Comparison of ENCODE assay signal across 11 cellular contexts in the genomic region with DNA sequence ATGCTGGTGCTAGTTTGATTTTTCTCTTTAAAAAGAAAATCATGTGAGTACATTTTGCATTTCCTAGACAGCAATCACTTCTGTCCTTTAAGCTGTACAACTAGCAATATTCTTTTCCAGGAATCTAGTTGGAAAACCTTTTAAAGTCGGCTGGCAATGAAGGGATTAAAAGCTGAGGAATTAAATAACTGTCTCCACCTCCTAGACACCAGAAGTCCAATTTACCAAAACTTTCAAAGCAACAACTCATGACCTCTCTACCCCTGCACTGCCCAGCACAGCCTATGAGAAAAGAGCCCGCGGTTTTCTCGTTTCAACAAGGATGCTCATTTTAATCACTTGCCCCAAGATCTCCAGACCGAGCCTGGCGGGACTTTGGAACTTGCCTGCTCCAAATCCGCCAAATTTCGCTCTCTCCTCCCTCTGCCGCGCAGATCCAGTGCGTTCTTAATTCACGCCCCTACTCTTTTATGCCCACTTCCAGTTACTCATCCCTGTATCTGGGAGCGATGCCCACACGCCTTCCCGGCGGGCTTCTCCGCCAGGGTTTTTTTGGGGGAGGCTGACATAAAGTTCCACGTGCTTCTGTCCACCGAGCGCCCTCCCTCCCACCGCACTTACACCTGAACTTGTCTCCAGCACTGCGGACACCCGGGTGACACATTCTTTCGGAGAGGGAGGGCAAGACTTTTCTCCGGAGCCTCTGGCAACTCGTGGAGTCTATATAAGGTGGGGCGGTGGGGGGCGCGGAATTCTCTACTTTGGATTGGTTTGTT. TPM values are rescaled to one million over a fixed set of nuclear protein-coding genes. Genes with fewer than 3 reads are reported as not detected.
DNase-seq lines count a peak whose midpoint lies in the region; ATAC-seq and TF ChIP-seq lines count a peak whose summit lies in the region.
"Had no signal": no experiment of that assay in that cellular context is flagged by ENCODE, and none has a peak within 500 bp of the region (broad histone marks: within the 10 kb centered on the region; RNA-seq: fewer than 3 reads in every experiment).

No MANE protein-coding gene starts in this region.

- H3K79me2 ChIP-seq in PC-3 (ENCODE audit: low read length) (no peaks in the 10 kb centered on the region), MM.1S (ENCODE audit: low read length) (no peaks in the 10 kb centered on the region)

- in situ Hi-C loops in GM13976 (cut with MboI; ENCODE audit: low sequenced_read_pairs, unreplicated experiment) = no loop called here

- DNase-seq in GM13976 (ENCODE audit: low spot score) (peak; percentile 9), chondrocyte (ENCODE audit: low spot score) (peak; percentile 52), kidney epithelial cell (ENCODE audit: low read depth) (no peak), stomach (no peak), PC-3 (no peak), MM.1S (no peak), AML-193 (lab: John Stamatoyannopoulos, UW) (no peak)
- DNase-seq: activated T-cell treated with anti-CD3 and anti-CD28 coated beads, Interleukin-2, amount 50 U/mL, for 24 hours; NCI-H1436 had no signal

- H3K27ac ChIP-seq in stomach (peak overlapping the region in 3 of 5 donors; percentile 20 to 85 (median 64)), PC-3 (ENCODE audit: low read length) (no peak overlapping the region), MM.1S (ENCODE audit: low read length) (no peak overlapping the region)
- H3K27ac ChIP-seq: epithelial cell of prostate had no signal

- TF ChIP-seq EP300 in stomach (IDR thresholded peaks at IDR 0.05) = no peak

- no peak overlapping the region for H3K27ac Mint-ChIP-seq in chondrocyte (ENCODE audit: unreplicated experiment)
- H3K27ac Mint-ChIP-seq: activated T-cell treated with anti-CD3 and anti-CD28 coated beads, Interleukin-2, amount 50 U/mL, for 24 hours had no signal

- no peak overlapping the region for H3K4me3 Mint-ChIP-seq in chondrocyte (ENCODE audit: unreplicated experiment)

- H3K27me3 Mint-ChIP-seq in chondrocyte (ENCODE audit: low read depth) = peaks cover 54% of the 10 kb centered on the region

- H3K9me2 ChIP-seq in PC-3 (replicated peaks; ENCODE audit: low read length) (no peaks in the 10 kb centered on the region), MM.1S (replicated peaks; ENCODE audit: insufficient read depth, low read length) (no peaks in the 10 kb centered on the region)

- H3K9me3 ChIP-seq in stomach (no peaks in the 10 kb centered on the region), PC-3 (ENCODE audit: low read length) (no peaks in the 10 kb centered on the region), MM.1S (replicated peaks; ENCODE audit: insufficient read depth, low read length) (no peaks in the 10 kb centered on the region)

- H3K4me2 ChIP-seq in PC-3 (ENCODE audit: low read length) = no peak overlapping the region
- H3K4me2 ChIP-seq in MM.1S (ENCODE audit: low read depth, low read length) = no peak overlapping the region

- peaks cover 31% of the 10 kb centered on the region for H3K27me3 ChIP-seq in kidney epithelial cell (ENCODE audit: control insufficient read depth, insufficient read depth, low read length)
- peaks cover 4 to 57% (median 33%) of the 10 kb centered on the region in 3 donors for H3K27me3 ChIP-seq in stomach
- H3K27me3 ChIP-seq in PC-3 (ENCODE audit: low read length) = peaks cover 54% of the 10 kb centered on the region
- H3K27me3 ChIP-seq in MM.1S (replicated peaks; ENCODE audit: insufficient read depth, low read length) = peaks cover 13% of the 10 kb centered on the region

- H3K4me1 Mint-ChIP-seq in chondrocyte (ENCODE audit: low read depth) = peaks cover 17% of the 10 kb centered on the region

- 37 to 54% (median 47%) methylated on average over 27 to 29 of the region's 29 CpGs for WGBS in stomach, 5 donors

- no peak for TF ChIP-seq POLR2A in stomach (IDR thresholded peaks at IDR 0.05)

- no peak overlapping the region for H3K9ac ChIP-seq in PC-3 (ENCODE audit: low read length)
- H3K9ac ChIP-seq in MM.1S (ENCODE audit: low read length) = no peak overlapping the region

- H3K4me3 ChIP-seq in kidney epithelial cell (ENCODE audit: low read depth, low read length) (peak overlapping the region; percentile 53), stomach (peak overlapping the region; percentile 65 to 71 (median 70)), PC-3 (ENCODE audit: low read length) (no peak overlapping the region), MM.1S (ENCODE audit: low read length) (no peak overlapping the region)

- H3K4me1 ChIP-seq in stomach = peaks cover 21 to 43% (median 29%) of the 10 kb centered on the region in 4 donors
- no peaks in the 10 kb centered on the region for H3K4me1 ChIP-seq in PC-3 (ENCODE audit: insufficient read depth, low read length)
- peaks cover 12% of the 10 kb centered on the region for H3K4me1 ChIP-seq in MM.1S (ENCODE audit: low read length)

- H3K36me3 ChIP-seq in kidney epithelial cell (ENCODE audit: control insufficient read depth, insufficient read depth, low read length) (no peaks in the 10 kb centered on the region), stomach (no peaks in the 10 kb centered on the region), PC-3 (ENCODE audit: low read depth, low read length) (no peaks in the 10 kb centered on the region), MM.1S (replicated peaks; ENCODE audit: insufficient read depth, low read length) (no peaks in the 10 kb centered on the region)

- peaks cover 3% of the 10 kb centered on the region for H3K36me3 Mint-ChIP-seq in chondrocyte (ENCODE audit: low read depth)

- H3K9me3 Mint-ChIP-seq in chondrocyte (ENCODE audit: low read depth) = no peaks in the 10 kb centered on the region
- H3K9me3 Mint-ChIP-seq: activated T-cell treated with anti-CD3 and anti-CD28 coated beads, Interleukin-2, amount 50 U/mL, for 24 hours had no signal

- no TSS peak for BruUV-seq in PC-3 (replicated peaks; lab: Mats Ljungman, UMichigan)

- H2AFZ ChIP-seq in PC-3 (ENCODE audit: low read length) = no peak overlapping the region
- H2AFZ ChIP-seq in MM.1S (ENCODE audit: low read length) = no peak overlapping the region

- ATAC-seq in PC-3 (no peak), GM18873 (IDR thresholded peaks at IDR 0.05; ENCODE audit: low FRiP score, unreplicated experiment) (no peak)

- H4K20me1 ChIP-seq in PC-3 (ENCODE audit: low read length) = no peaks in the 10 kb centered on the region
- H4K20me1 ChIP-seq in MM.1S (ENCODE audit: insufficient read depth, low read length) = no peaks in the 10 kb centered on the region

- CTCF ChIA-PET in PC-3 (lab: Charles Lee) = no interaction called here

- H3F3A ChIP-seq in PC-3 (ENCODE audit: low read length, unreplicated experiment) (no peaks in the 10 kb centered on the region), MM.1S (ENCODE audit: insufficient read depth, low read length) (peaks cover 5% of the 10 kb centered on the region)

- intact Hi-C loops in stomach (cut with DNase I; ENCODE audit: low total_unique reads) (no loop called here), PC-3 (cut with micrococcal nuclease) (no loop called here)

- no peak for TF ChIP-seq CTCF in GM13976 (IDR thresholded peaks at IDR 0.05; ENCODE audit: borderline replicate concordance, control extremely low read depth, extremely low read depth, insufficient read depth, missing control alignments)
- TF ChIP-seq CTCF in chondrocyte (IDR thresholded peaks at IDR 0.05) = no peak
- no peak for TF ChIP-seq CTCF in kidney epithelial cell (IDR thresholded peaks at IDR 0.05; ENCODE audit: insufficient read depth, low read length, poor library complexity, severe bottlenecking)
- no peak for TF ChIP-seq CTCF in stomach (IDR thresholded peaks at IDR 0.05)
- no peak for TF ChIP-seq CTCF in PC-3 (conservative IDR thresholded peaks at IDR 0.05; ENCODE audit: low read depth, low read length)
- no peak for TF ChIP-seq CTCF in MM.1S (IDR thresholded peaks at IDR 0.05; ENCODE audit: low read length)

- POLR2A ChIA-PET in PC-3 (lab: Charles Lee; ENCODE audit: unreplicated experiment) = no interaction called here

RNA-seq across cellular contexts. Expression of gene MPPED2, which starts 2.5 kb away (rescaled TPM):
- total RNA-seq in chondrocyte (not detected in 3 replicates), kidney epithelial cell (0.42 and 1.8 TPM in 2 replicates), stomach (10 to 100 TPM in 1 of 5 donors, 1 to 10 TPM in 3, under 1 TPM in 1; 0.43 to 10.3 (median 4.1) TPM), PC-3 (2014; rRNA removed) (not detected in 2 replicates)
- polyA plus RNA-seq in stomach = 1 to 10 TPM in 1 of 3 donors, under 1 TPM in 2; 0.12 to 1.8 (median 0.61) TPM

Comparison
In these comparisons a context has a peak if more than half of its experiments do, and no peak if none do; other contexts are left out.
1. DNase-seq: peak in GM13976 (single experiment) and chondrocyte (single experiment); none in kidney epithelial cell (single experiment), stomach (single experiment), PC-3 (single experiment), MM.1S (single experiment) and AML-193 (0 of 2).
2. H3K4me3 ChIP-seq: peak in kidney epithelial cell (single experiment) and stomach (4 of 4); none in PC-3 (single experiment) and MM.1S (single experiment).
3. H3K27ac ChIP-seq: peak in stomach (3 of 5); none in PC-3 (single experiment) and MM.1S (single experiment).